Comparison of ENCODE assay signal across 26 cellular contexts in genomic region chr16:85159226-85159980, GRCh38. TPM values are rescaled to one million over a fixed set of nuclear protein-coding genes. Genes with fewer than 3 reads are reported as not detected.
A peak's percentile ranks its signal among the peaks of the same experiment; 100 is the strongest.
DNase-seq lines count a peak whose midpoint lies in the region; ATAC-seq, FAIRE-seq and TF ChIP-seq lines count a peak whose summit lies in the region.
"Had no signal": no experiment of that assay in that cellular context is flagged by ENCODE, and none has a peak within 500 bp of the region (broad histone marks: within the 10 kb centered on the region; RNA-seq: fewer than 3 reads in every experiment).

No MANE protein-coding gene starts in this region.

- H3F3A ChIP-seq in GM23248 (ENCODE audit: insufficient read depth) = peaks cover 26% of the 10 kb centered on the region

- TF ChIP-seq RAD21 in HepG2 (CRISPR knock-in tag; IDR thresholded peaks at IDR 0.05) = peak; percentile 32; the same call in 1 of the 2 replicates

- POLR2A ChIA-PET in HepG2 (lab: Yijun Ruan, JAX) = interaction anchor here (0.6 to 4.5 kb wide), 24 partner anchors 9 to 359 kb away, joined by 3 to 293 read pairs (median 5); no protein-coding TSS in a partner anchor

- H3K4me1 ChIP-seq in GM23248 (ENCODE audit: insufficient read depth) (peaks cover 32% of the 10 kb centered on the region), HepG2 (ENCODE audit: insufficient read depth, low read length) (peaks cover 75% of the 10 kb centered on the region), psoas muscle (peaks cover 64% of the 10 kb centered on the region)

- no peaks in the 10 kb centered on the region for H3K9me3 Mint-ChIP-seq in natural killer cell treated with Interleukin-12 subunit alpha and Interleukin-12 subunit beta and Interleukin-15 and Interleukin-18, amount 100 ng/mL, for 72 hours
- H3K9me3 Mint-ChIP-seq in activated CD8-positive, alpha-beta memory T cell treated with anti-CD3 and anti-CD28 coated beads, Interleukin-2, amount 10 ng/mL, durations not matched to agents 7 days and 5 days (ENCODE audit: low read depth) = no peaks in the 10 kb centered on the region
- H3K9me3 Mint-ChIP-seq: activated naive CD4-positive, alpha-beta T cell treated with anti-CD3 and anti-CD28 coated beads, Interleukin-2, amount 50 U/mL, for 72 hours; T-cell had no signal

- BruUV-seq in HepG2 (replicated peaks; lab: Mats Ljungman, UMichigan) = no TSS peak

- no peak overlapping the region for H2AFZ ChIP-seq in GM23248
- H2AFZ ChIP-seq in HepG2 (ENCODE audit: low read length) = no peak overlapping the region

- H3K4me2 ChIP-seq in GM23248 (ENCODE audit: unreplicated experiment) (no peak overlapping the region), HepG2 (ENCODE audit: low read depth, low read length) (peak overlapping the region; percentile 96)

- H3K27me3 Mint-ChIP-seq in natural killer cell treated with Interleukin-12 subunit alpha and Interleukin-12 subunit beta and Interleukin-15 and Interleukin-18, amount 100 ng/mL, for 72 hours = peaks cover 0 to 2% of the 10 kb centered on the region in 2 donors
- peaks cover 2% of the 10 kb centered on the region for H3K27me3 Mint-ChIP-seq in activated CD8-positive, alpha-beta memory T cell treated with anti-CD3 and anti-CD28 coated beads, Interleukin-2, amount 10 ng/mL, durations not matched to agents 7 days and 5 days

- 51 to 58% methylated on average over 13 of the region's 13 CpGs for WGBS in GM23248 (ENCODE audit: low coverage in 1 of 2, low lambda C conversion rate in 2 of 2, missing lambda C conversion rate in 2 of 2), 2 experiments
- 1% methylated on average over 13 of the region's 13 CpGs for WGBS in HepG2 (ENCODE audit: low lambda C conversion rate)
- WGBS in psoas muscle, 3 donors = 43 to 66% (median 49%) methylated on average over 13 of the region's 13 CpGs

- H3K9me3 ChIP-seq in GM23248 (ENCODE audit: low read depth) (no peaks in the 10 kb centered on the region), SK-N-MC (ENCODE audit: low read depth, low read length) (no peaks in the 10 kb centered on the region), HepG2 (ENCODE audit: low read length) (no peaks in the 10 kb centered on the region), psoas muscle (no peaks in the 10 kb centered on the region)
- H3K9me3 ChIP-seq: ovary had no signal

- CTCF ChIA-PET in HepG2 (lab: Yijun Ruan, JAX; ENCODE audit: low intra/inter-chr PET ratio, low total read pairs) = no interaction called here
- CTCF ChIA-PET in activated CD8-positive, alpha-beta memory T cell treated with anti-CD3 and anti-CD28 coated beads, Interleukin-2, amount 10 ng/mL, durations not matched to agents 7 days and 5 days (lab: Charles Lee) = interaction anchor here (0.5 to 1.5 kb wide), 2 partner anchors 318 to 457 kb away, joined by 3 to 4 read pairs; no protein-coding TSS in a partner anchor

- peak; percentile 33 to 69; a peak in 3 of 4 replicates for TF ChIP-seq EP300 in HepG2 (IDR thresholded peaks at IDR 0.05; ENCODE audit: low read depth in 2 of 2, low read length in 2 of 2)
- no peak; the same call in 1 of the 2 replicates for TF ChIP-seq EP300 in HepG2 (CRISPR knock-in tag; IDR thresholded peaks at IDR 0.05; ENCODE audit: borderline replicate concordance)

- intact Hi-C loops in HepG2 (cut with micrococcal nuclease; ENCODE audit: unreplicated experiment) = no loop called here
- intact Hi-C loops in psoas muscle (cut with DNase I) = no loop called here

- H3K27me3 ChIP-seq in GM23248 (replicated peaks; ENCODE audit: insufficient read depth) (no peaks in the 10 kb centered on the region), HepG2 (ENCODE audit: control insufficient read depth in 1 of 2, insufficient read depth in 2 of 2, low read length in 2 of 2) (no peaks in the 10 kb centered on the region), psoas muscle (ENCODE audit: insufficient read depth in 3 of 3, low read length in 2 of 3) (no peaks in the 10 kb centered on the region)
- H3K27me3 ChIP-seq: ovary had no signal

- H3K36me3 ChIP-seq in GM23248 (ENCODE audit: low read depth) = no peaks in the 10 kb centered on the region
- no peaks in the 10 kb centered on the region for H3K36me3 ChIP-seq in SK-N-MC (ENCODE audit: insufficient read depth, low read length)
- no peaks in the 10 kb centered on the region for H3K36me3 ChIP-seq in HepG2 (replicated peaks in 1 of 2; ENCODE audit: control insufficient read depth in 1 of 2, insufficient read depth in 2 of 2, low read length in 2 of 2)
- no peaks in the 10 kb centered on the region for H3K36me3 ChIP-seq in psoas muscle (ENCODE audit: insufficient read depth in 1 of 2, low read depth in 1 of 2)
- H3K36me3 ChIP-seq: ovary had no signal

- H3K4me1 Mint-ChIP-seq in natural killer cell treated with Interleukin-12 subunit alpha and Interleukin-12 subunit beta and Interleukin-15 and Interleukin-18, amount 100 ng/mL, for 72 hours (ENCODE audit: low read depth in 2 of 2) = peaks cover 15 to 18% of the 10 kb centered on the region in 2 donors
- peaks cover 9% of the 10 kb centered on the region for H3K4me1 Mint-ChIP-seq in activated CD8-positive, alpha-beta memory T cell treated with anti-CD3 and anti-CD28 coated beads, Interleukin-2, amount 10 ng/mL, durations not matched to agents 7 days and 5 days

- H3K4me3 ChIP-seq in GM23248 (no peak overlapping the region), SK-N-MC (no peak overlapping the region), HepG2 (replicated peaks in 1 of 3; ENCODE audit: insufficient read depth in 1 of 3, low read depth in 2 of 3, low read length in 3 of 3) (peak overlapping the region; percentile 52 to 74 (median 65)), psoas muscle (no peak overlapping the region)
- H3K4me3 ChIP-seq: ovary, skin epidermis had no signal

- H3K36me3 Mint-ChIP-seq in natural killer cell treated with Interleukin-12 subunit alpha and Interleukin-12 subunit beta and Interleukin-15 and Interleukin-18, amount 100 ng/mL, for 72 hours = no peaks in the 10 kb centered on the region
- H3K36me3 Mint-ChIP-seq in activated CD8-positive, alpha-beta memory T cell treated with anti-CD3 and anti-CD28 coated beads, Interleukin-2, amount 10 ng/mL, durations not matched to agents 7 days and 5 days = no peaks in the 10 kb centered on the region
- H3K36me3 Mint-ChIP-seq: activated naive CD4-positive, alpha-beta T cell treated with anti-CD3 and anti-CD28 coated beads, Interleukin-2, amount 50 U/mL, for 72 hours; stimulated activated memory B cell treated with anti-CD40 and anti-IgM and Interleukin-4, amounts not matched to agents 10 μg/mL and 1 μg/mL and 100 μg/mL, for 72 hours; T-cell had no signal

- in situ Hi-C loops in GM23248 (cut with MboI) (no loop called here), HepG2 (cut with HindIII; ENCODE audit: extremely low pct_ligation_motif_present, low pct_unique_long_range_greater_than_20kb) (loop anchor here (10.0 kb wide), 1 partner anchor 55 kb away; no protein-coding TSS in a partner anchor)

- ATAC-seq in HepG2 (peak; percentile 58), psoas muscle (peak in 1 of 4 donors; percentile 23)
- ATAC-seq in natural killer cell treated with Interleukin-12 subunit alpha and Interleukin-12 subunit beta and Interleukin-15 and Interleukin-18, amount 100 ng/mL, for 72 hours = no peak
- no peak for ATAC-seq in activated CD8-positive, alpha-beta memory T cell treated with anti-CD3 and anti-CD28 coated beads, Interleukin-2, amount 10 ng/mL, durations not matched to agents 7 days and 5 days
- ATAC-seq: activated naive CD4-positive, alpha-beta T cell treated with anti-CD3 and anti-CD28 coated beads, Interleukin-2, amount 50 U/mL, for 72 hours had no signal

- no peak overlapping the region for H3K4me3 Mint-ChIP-seq in natural killer cell treated with Interleukin-12 subunit alpha and Interleukin-12 subunit beta and Interleukin-15 and Interleukin-18, amount 100 ng/mL, for 72 hours
- no peak overlapping the region for H3K4me3 Mint-ChIP-seq in activated CD8-positive, alpha-beta memory T cell treated with anti-CD3 and anti-CD28 coated beads, Interleukin-2, amount 10 ng/mL, durations not matched to agents 7 days and 5 days
- H3K4me3 Mint-ChIP-seq: stimulated activated memory B cell treated with anti-CD40 and anti-IgM and Interleukin-4, amounts not matched to agents 10 μg/mL and 1 μg/mL and 100 μg/mL, for 72 hours had no signal

- no peak overlapping the region for H3K27ac Mint-ChIP-seq in natural killer cell treated with Interleukin-12 subunit alpha and Interleukin-12 subunit beta and Interleukin-15 and Interleukin-18, amount 100 ng/mL, for 72 hours
- no peak overlapping the region for H3K27ac Mint-ChIP-seq in activated CD8-positive, alpha-beta memory T cell treated with anti-CD3 and anti-CD28 coated beads, Interleukin-2, amount 10 ng/mL, durations not matched to agents 7 days and 5 days
- H3K27ac Mint-ChIP-seq: activated naive CD4-positive, alpha-beta T cell treated with anti-CD3 and anti-CD28 coated beads, Interleukin-2, amount 50 U/mL, for 72 hours; stimulated activated memory B cell treated with anti-CD40 and anti-IgM and Interleukin-4, amounts not matched to agents 10 μg/mL and 1 μg/mL and 100 μg/mL, for 72 hours had no signal

- DNase-seq in GM23248 (peak; percentile 38), SK-N-MC (ENCODE audit: low read depth, low spot score) (no peak), HepG2 (ENCODE audit: low spot score) (peak; percentile 78), psoas muscle (peak in 1 of 2 donors; percentile 62), GF-D8 (lab: John Stamatoyannopoulos, UW) (no peak), frontal cortex (ENCODE audit: low spot score in 2 of 2) (no peak)
- no peak for DNase-seq in natural killer cell treated with Interleukin-12 subunit alpha and Interleukin-12 subunit beta and Interleukin-15 and Interleukin-18, amount 100 ng/mL, for 72 hours (ENCODE audit: low spot score)
- DNase-seq in activated CD8-positive, alpha-beta memory T cell treated with anti-CD3 and anti-CD28 coated beads, Interleukin-2, amount 10 ng/mL, durations not matched to agents 7 days and 5 days = no peak
- DNase-seq: activated CD4-positive, alpha-beta T cell treated with anti-CD3 and anti-CD28 coated beads for 4 hours; DMS79; effector memory CD4-positive, alpha-beta T cell; foreskin melanocyte; mammary epithelial cell; NCI-H1048; NCI-H1930; NCI-H774; ovary; stimulated activated CD4-positive, alpha-beta T cell treated with anti-CD3 and anti-CD28 coated beads, Interleukin-2, amount 100 ng/mL, for 24 hours; T-cell had no signal

- TF ChIP-seq CTCF in HepG2 (CRISPR knock-in tag; IDR thresholded peaks at IDR 0.05) (0 out of 2 replicates have a peak, but pooled peaks have one; percentile 3), psoas muscle (IDR thresholded peaks at IDR 0.05) (no peak)

- no peaks in the 10 kb centered on the region for H3K9me2 ChIP-seq in GM23248 (ENCODE audit: insufficient read depth)

- FAIRE-seq in HepG2 (lab: Jason Lieb, UNC) (peak; percentile 59), frontal cortex (lab: Jason Lieb, UNC) (no peak)
- FAIRE-seq: keratinocyte had no signal

- H3K9ac ChIP-seq in GM23248 (no peak overlapping the region), SK-N-MC (ENCODE audit: insufficient read length) (no peak overlapping the region), HepG2 (ENCODE audit: insufficient read depth, low read depth, low read length) (peak overlapping the region; percentile 72)

- H4K20me1 ChIP-seq in GM23248 (ENCODE audit: insufficient read depth) = no peaks in the 10 kb centered on the region
- H4K20me1 ChIP-seq in HepG2 (ENCODE audit: insufficient read depth, low read length) = no peaks in the 10 kb centered on the region

- no peaks in the 10 kb centered on the region for H3K79me2 ChIP-seq in GM23248 (ENCODE audit: insufficient read depth)
- no peaks in the 10 kb centered on the region for H3K79me2 ChIP-seq in HepG2 (ENCODE audit: insufficient read depth, low read length)

- H3K27ac ChIP-seq in GM23248 (no peak overlapping the region), SK-N-MC (peak overlapping the region; percentile 42; the same call in 1 of the 2 replicates), HepG2 (ENCODE audit: extremely low read length, insufficient read depth, low read length) (peak overlapping the region; percentile 93), psoas muscle (peak overlapping the region; percentile 70)

- TF ChIP-seq POLR2A in HepG2 (IDR thresholded peaks at IDR 0.05; ENCODE audit: insufficient read depth in 1 of 2, low read depth in 2 of 2, low read length in 2 of 2) = peak in 1 of 2 experiments; percentile 49; a peak in 2 of 4 replicates

RNA-seq across cellular contexts. Expression of gene CIBAR2, which starts 47.1 kb away (rescaled TPM):
- not detected in 2 replicates for total RNA-seq in GM23248 (2014; rRNA removed; shearing (Covaris generic))
- not detected in 2 replicates for polyA plus RNA-seq in GM23248 (2016; fragmentation: Nextera tagmentation; extraction: Ambion mirVana)
- not detected in 2 replicates for total RNA-seq in HepG2 (2016; rRNA removed; fragmentation: Illumina TruSeq; extraction: Trizol)
- not detected in 2 replicates for total RNA-seq in HepG2 (2016; cell fraction: cytosol; rRNA removed; fragmentation: Illumina TruSeq; extraction: Trizol; ENCODE audit: low read depth)
- not detected in 2 replicates for total RNA-seq in HepG2 (2016; cell fraction: insoluble cytoplasmic fraction; rRNA removed; fragmentation: Illumina TruSeq; extraction: Trizol)
- not detected in 2 replicates for total RNA-seq in HepG2 (2016; cell fraction: membrane; rRNA removed; fragmentation: Illumina TruSeq; extraction: Trizol)
- total RNA-seq in HepG2 (2016; cell fraction: nucleus; rRNA removed; fragmentation: Illumina TruSeq; extraction: Trizol) = not detected in 2 replicates
- polyA plus RNA-seq in HepG2 (2011; rRNA removed) = not detected in 2 replicates
- not detected in 2 replicates for polyA plus RNA-seq in HepG2 (2011; cell fraction: cytosol; rRNA removed)
- polyA plus RNA-seq in HepG2 (2011; cell fraction: nucleus; rRNA removed) = not detected in 2 replicates
- not detected in 2 replicates for polyA plus RNA-seq in HepG2 (2012)
- polyA plus RNA-seq in HepG2 (2016; cell fraction: cytosol; fragmentation: Illumina TruSeq; extraction: Trizol; ENCODE audit: low read depth) = not detected in 2 replicates
- not detected in 2 replicates for polyA plus RNA-seq in HepG2 (2016; cell fraction: insoluble cytoplasmic fraction; fragmentation: Illumina TruSeq; extraction: Trizol; ENCODE audit: low read depth)
- not detected in 2 replicates for polyA plus RNA-seq in HepG2 (2016; cell fraction: membrane; fragmentation: Illumina TruSeq; extraction: Trizol; ENCODE audit: low read depth)
- polyA plus RNA-seq in HepG2 (2016; cell fraction: nucleus; fragmentation: Illumina TruSeq; extraction: Trizol; ENCODE audit: insufficient read depth, low read depth) = not detected in 2 replicates
- polyA minus RNA-seq in HepG2 (2011; rRNA and poly(A)+ RNA removed; ENCODE audit: low replicate concordance) = not detected in 2 replicates
- polyA minus RNA-seq in HepG2 (2011; cell fraction: cytosol; rRNA and poly(A)+ RNA removed) = not detected in 2 replicates
- not detected in 2 replicates for polyA minus RNA-seq in HepG2 (2011; cell fraction: nucleus; rRNA and poly(A)+ RNA removed)
- total RNA-seq in psoas muscle = under 1 TPM in 1 of 4 donors, not detected in 3; 0.36 TPM
- not detected for polyA plus RNA-seq in psoas muscle
- total RNA-seq in natural killer cell treated with Interleukin-12 subunit alpha and Interleukin-12 subunit beta and Interleukin-15 and Interleukin-18, amount 100 ng/mL, for 72 hours = not detected
- not detected for total RNA-seq in activated CD8-positive, alpha-beta memory T cell treated with anti-CD3 and anti-CD28 coated beads, Interleukin-2, amount 10 ng/mL, durations not matched to agents 7 days and 5 days
- total RNA-seq in frontal cortex = 0.41 TPM
- total RNA-seq: activated naive CD4-positive, alpha-beta T cell treated with anti-CD3 and anti-CD28 coated beads, Interleukin-2, amount 50 U/mL, for 72 hours; LHCN-M2; mammary epithelial cell; myocyte; T-cell had no signal
- polyA plus RNA-seq: esophagus, keratinocyte, mammary epithelial cell had no signal

Comparison
In these comparisons a context has a peak if more than half of its experiments do, and no peak if none do; other contexts are left out.
1. DNase-seq: peak in GM23248 (single experiment) and HepG2 (single experiment); none in SK-N-MC (single experiment), natural killer cell treated with Interleukin-12 subunit alpha and Interleukin-12 subunit beta and Interleukin-15 and Interleukin-18, amount 100 ng/mL, for 72 hours (single experiment), activated CD8-positive, alpha-beta memory T cell treated with anti-CD3 and anti-CD28 coated beads, Interleukin-2, amount 10 ng/mL, durations not matched to agents 7 days and 5 days (single experiment), GF-D8 (single experiment) and frontal cortex (0 of 2).
2. H3K4me3 ChIP-seq: peak in HepG2 (3 of 3); none in GM23248 (single experiment), SK-N-MC (single experiment) and psoas muscle (single experiment).